ENCODE assay signal across 25 cellular contexts in genomic region chr5:65640240-65640639, GRCh38. TPM values are rescaled to one million over a fixed set of nuclear protein-coding genes. Genes with fewer than 3 reads are reported as not detected.
DNase-seq lines count a peak whose midpoint lies in the region; ATAC-seq, FAIRE-seq and TF ChIP-seq lines count a peak whose summit lies in the region.
"Had no signal": no experiment of that assay in that cellular context is flagged by ENCODE, and none has a peak within 500 bp of the region (broad histone marks: within the 10 kb centered on the region; RNA-seq: fewer than 3 reads in every experiment).

No MANE protein-coding gene starts in this region.

- WGBS in IMR-90 (ENCODE audit: extremely low coverage in 2 of 2, insufficient read length in 1 of 2), 2 experiments, result no CpG with 5 or more reads among the region's 4 CpGs
- 86% methylated on average over 4 of the region's 4 CpGs for WGBS in K562 (ENCODE audit: insufficient coverage, low coverage, missing lambda C conversion rate)
- WGBS in mesenchymal stem cell, result 92% methylated on average over 2 of the region's 4 CpGs

- peaks cover 2% of the 10 kb centered on the region; the same call in 1 of the 2 replicates for H3K9me1 ChIP-seq in IMR-90 (ENCODE audit: insufficient read depth, low read length)
- no peaks in the 10 kb centered on the region for H3K9me1 ChIP-seq in K562 (ENCODE audit: control insufficient read depth, insufficient read depth, low read length)

- dilution Hi-C loops in IMR-90 (cut with HindIII; ENCODE audit: low sequenced_read_pairs, unreplicated experiment), result no loop called here

- H3K36me3 ChIP-seq in IMR-90 (ENCODE audit: control insufficient read depth, insufficient read depth, low read length), result peaks cover 12% of the 10 kb centered on the region
- H3K36me3 ChIP-seq in K562 (ENCODE audit: control insufficient read depth, insufficient read depth, low read length), result peaks cover 31% of the 10 kb centered on the region; the same call in 2 of the 3 replicates
- peaks cover 16 to 64% of the 10 kb centered on the region in 2 experiments for H3K36me3 ChIP-seq in mesenchymal stem cell (ENCODE audit: control insufficient read depth in 1 of 2, insufficient read depth in 2 of 2, low read depth in 1 of 2, low read length in 2 of 2)
- H3K36me3 ChIP-seq in uterus, result no peaks in the 10 kb centered on the region

- POLR2A ChIA-PET in AG04450 (lab: Yijun Ruan, JAX), result interaction anchor here (0.6 kb wide), 1 partner anchor 512 kb away, joined by 4 read pairs; no protein-coding TSS in a partner anchor
- POLR2A ChIA-PET in IMR-90 (lab: Charles Lee; ENCODE audit: unreplicated experiment), result no interaction called here
- POLR2A ChIA-PET in K562 (lab: Yijun Ruan, JAX), result no interaction called here
- POLR2A ChIA-PET in HEK293T (lab: Yijun Ruan, JAX), result no interaction called here

- H3K18ac ChIP-seq in IMR-90 (ENCODE audit: low read depth, low read length) (no peak overlapping the region), mesenchymal stem cell (ENCODE audit: low read depth in 1 of 2, low read length in 2 of 2) (no peak overlapping the region)

- no peak overlapping the region for H2BK5ac ChIP-seq in IMR-90 (ENCODE audit: low read depth, low read length, poor library complexity, severe bottlenecking)
- H2BK5ac ChIP-seq in mesenchymal stem cell (ENCODE audit: low read depth, low read length, poor library complexity, severe bottlenecking), result no peak overlapping the region

- peak; percentile 60 for ATAC-seq in IMR-90 (ENCODE audit: low read depth)
- no peak for ATAC-seq in K562
- ATAC-seq: A549 had no signal

- TF ChIP-seq RAD21 in IMR-90 (IDR thresholded peaks at IDR 0.05; ENCODE audit: low read length) (no peak), K562 (CRISPR knock-in tag; conservative IDR thresholded peaks at IDR 0.05 in 1 of 2, IDR thresholded peaks at IDR 0.05 in 1 of 2) (no peak)

- DNase-seq in AG04450 (ENCODE audit: low read depth, low spot score) (peak; percentile 10), IMR-90 (peak; percentile 62), K562 (ENCODE audit: extremely low read depth in 1 of 4, low spot score in 3 of 4) (no peak), mesenchymal stem cell (peak; percentile 2), uterus (no peak), T-helper 9 cell (no peak), H54 (ENCODE audit: insufficient read length, low spot score) (no peak), HEK293T (ENCODE audit: extremely low spot score) (no peak)
- DNase-seq: BE2C; C1 segment of cervical spinal cord; CD4-positive, alpha-beta memory T cell; CD4-positive, CD25-positive, alpha-beta regulatory T cell; CD8-positive, alpha-beta memory T cell; COR-L47; DMS 273 treated with DMSO at 0.1 percent for 48 hours; DMS153; DMS53; DMS79; DND-41; EL; GF-D8 had no signal

- no peak overlapping the region for H2AFZ ChIP-seq in IMR-90 (replicated peaks; ENCODE audit: low read length, poor library complexity)
- no peak overlapping the region for H2AFZ ChIP-seq in K562 (ENCODE audit: low read depth, low read length)
- no peak overlapping the region for H2AFZ ChIP-seq in mesenchymal stem cell (ENCODE audit: low read depth, low read length)

- no peak overlapping the region for H4K5ac ChIP-seq in IMR-90 (ENCODE audit: low read depth, low read length)

- H3K23ac ChIP-seq in IMR-90 (ENCODE audit: low read depth, low read length) (no peak overlapping the region), mesenchymal stem cell (ENCODE audit: low read length in 2 of 2) (no peak overlapping the region)

- H3K79me1 ChIP-seq in IMR-90 (ENCODE audit: low read depth in 1 of 2, low read length in 2 of 2) (peaks cover 5 to 8% of the 10 kb centered on the region in 2 experiments; a peak in 3 of 4 replicates), mesenchymal stem cell (replicated peaks; ENCODE audit: low read length, poor library complexity, severe bottlenecking) (peaks cover 4% of the 10 kb centered on the region)

- intact Hi-C loops in IMR-90 (cut with micrococcal nuclease) (no loop called here), K562 (cut with micrococcal nuclease) (no loop called here), uterus (cut with DNase I; ENCODE audit: low total_unique reads) (no loop called here)

- H3K9ac ChIP-seq in IMR-90 (ENCODE audit: low read depth, low read length), result no peak overlapping the region
- no peak overlapping the region for H3K9ac ChIP-seq in K562 (ENCODE audit: insufficient read depth in 1 of 2, low read depth in 2 of 2, low read length in 2 of 2)
- H3K9ac ChIP-seq in mesenchymal stem cell (ENCODE audit: low read length), result no peak overlapping the region
- H3K9ac ChIP-seq: BLaER1 had no signal

- CTCF ChIA-PET in AG04450 (lab: Charles Lee) (no interaction called here), IMR-90 (lab: Yijun Ruan, JAX) (interaction anchor here (0.8 kb wide), 1 partner anchor 8 kb away, joined by 3 read pairs; no protein-coding TSS in a partner anchor), K562 (lab: Yijun Ruan, JAX; ENCODE audit: low intra/inter-chr PET ratio) (no interaction called here), HEK293T (lab: Yijun Ruan, JAX) (no interaction called here)

- no peak overlapping the region for H2BK12ac ChIP-seq in mesenchymal stem cell (ENCODE audit: low read length in 2 of 2)

- H4K8ac ChIP-seq in IMR-90 (ENCODE audit: low read depth in 2 of 2, low read length in 2 of 2), result no peak overlapping the region
- no peak overlapping the region for H4K8ac ChIP-seq in mesenchymal stem cell (ENCODE audit: low read length)

- no peak for TF ChIP-seq POLR2A in IMR-90 (IDR thresholded peaks at IDR 0.05; ENCODE audit: low read depth, low read length)
- no peak for TF ChIP-seq POLR2A in K562 (conservative IDR thresholded peaks at IDR 0.05)
- TF ChIP-seq POLR2A in uterus (IDR thresholded peaks at IDR 0.05), result no peak
- no peak for TF ChIP-seq POLR2A in H54 (IDR thresholded peaks at IDR 0.05; ENCODE audit: low read depth, low read length)

- H3K4me3 ChIP-seq in AG04450 (ENCODE audit: low read depth, low read length), result no peak overlapping the region
- H3K4me3 ChIP-seq in IMR-90 (ENCODE audit: insufficient read depth, low read depth, low read length), result no peak overlapping the region
- H3K4me3 ChIP-seq in K562, result no peak overlapping the region
- no peak overlapping the region for H3K4me3 ChIP-seq in mesenchymal stem cell (ENCODE audit: insufficient read depth in 1 of 2, low read depth in 1 of 2, low read length in 2 of 2)
- no peak overlapping the region for H3K4me3 ChIP-seq in uterus
- H3K4me3 ChIP-seq: A549, BLaER1 had no signal

- H3K4me1 ChIP-seq in IMR-90 (ENCODE audit: control insufficient read depth, insufficient read depth, low read length), result no peaks in the 10 kb centered on the region; the same call in 1 of the 2 replicates
- H3K4me1 ChIP-seq in K562 (replicated peaks in 1 of 2; ENCODE audit: control insufficient read depth in 2 of 2, insufficient read depth in 2 of 2, low read length in 2 of 2), result no peaks in the 10 kb centered on the region
- H3K4me1 ChIP-seq in mesenchymal stem cell (ENCODE audit: control insufficient read depth, insufficient read depth, low read depth, low read length), result no peaks in the 10 kb centered on the region
- H3K4me1 ChIP-seq in uterus, result no peaks in the 10 kb centered on the region
- H3K4me1 ChIP-seq: A549, BE2C, BLaER1 had no signal

- no peaks in the 10 kb centered on the region for H3K79me2 ChIP-seq in K562 (ENCODE audit: control insufficient read depth, insufficient read depth, low read length)

- H2AK9ac ChIP-seq in IMR-90 (replicated peaks; ENCODE audit: low read depth, low read length, poor library complexity), result no peak overlapping the region

- no peak overlapping the region for H2BK120ac ChIP-seq in IMR-90 (ENCODE audit: low read depth, low read length)
- no peak overlapping the region for H2BK120ac ChIP-seq in mesenchymal stem cell (ENCODE audit: low read depth, low read length)

- H3K14ac ChIP-seq in IMR-90 (replicated peaks; ENCODE audit: low read depth, low read length) (no peak overlapping the region), mesenchymal stem cell (ENCODE audit: low read length in 2 of 2) (no peak overlapping the region)

- H4K91ac ChIP-seq in IMR-90 (ENCODE audit: insufficient read depth, low read depth, low read length) (no peak overlapping the region), mesenchymal stem cell (ENCODE audit: low read length) (no peak overlapping the region)

- TF ChIP-seq CTCF in AG04450 (IDR thresholded peaks at IDR 0.05; ENCODE audit: low read depth, low read length) (no peak), IMR-90 (conservative IDR thresholded peaks at IDR 0.05; ENCODE audit: low read depth, low read length) (no peak), K562 (IDR thresholded peaks at IDR 0.05 in 2 of 3, conservative IDR thresholded peaks at IDR 0.05 in 1 of 3; ENCODE audit: insufficient read depth in 2 of 3, low read depth in 1 of 3, low read length in 3 of 3) (no peak), uterus (IDR thresholded peaks at IDR 0.05) (no peak)

- H3K4ac ChIP-seq in IMR-90 (ENCODE audit: low read depth, low read length) (no peak overlapping the region), mesenchymal stem cell (ENCODE audit: low read depth in 1 of 2, low read length in 2 of 2) (no peak overlapping the region)

- no peak overlapping the region for H2BK20ac ChIP-seq in IMR-90 (ENCODE audit: low read depth, low read length)

- TF ChIP-seq EP300 in K562 (IDR thresholded peaks at IDR 0.05; ENCODE audit: low read length), result no peak

- in situ Hi-C loops in IMR-90 (cut with MboI; ENCODE audit: low sequenced_read_pairs) (no loop called here), K562 (cut with MboI) (no loop called here)

- no TSS peak for BruUV-seq in IMR-90 (replicated peaks; lab: Mats Ljungman, UMichigan)
- no TSS peak for BruUV-seq in K562 (replicated peaks; lab: Mats Ljungman, UMichigan)

- H3K27ac ChIP-seq in AG04450 (ENCODE audit: low read depth, low read length) (no peak overlapping the region), IMR-90 (ENCODE audit: insufficient read depth, low read length) (no peak overlapping the region), K562 (ENCODE audit: extremely low read depth, low read depth, low read length) (no peak overlapping the region), mesenchymal stem cell (ENCODE audit: low read length, poor library complexity, severe bottlenecking) (no peak overlapping the region), uterus (no peak overlapping the region)
- H3K27ac ChIP-seq: A549, BLaER1 had no signal

- FAIRE-seq in K562 (lab: Jason Lieb, UNC) (no peak), H54 (lab: Jason Lieb, UNC) (no peak)
- FAIRE-seq: A549, GM12891, GM19239 had no signal

- H4K20me1 ChIP-seq in IMR-90 (ENCODE audit: insufficient read depth, low read length), result no peaks in the 10 kb centered on the region
- H4K20me1 ChIP-seq in K562 (replicated peaks; ENCODE audit: control insufficient read depth, insufficient read depth, low read length), result no peaks in the 10 kb centered on the region
- H4K20me1 ChIP-seq: BLaER1 had no signal

- no peak overlapping the region for H2BK15ac ChIP-seq in IMR-90 (ENCODE audit: low read depth, low read length)
- H2BK15ac ChIP-seq in mesenchymal stem cell (ENCODE audit: low read depth, poor library complexity, severe bottlenecking), result no peak overlapping the region

- no peaks in the 10 kb centered on the region for H3K27me3 ChIP-seq in AG04450 (ENCODE audit: control insufficient read depth, insufficient read depth, low read length)
- H3K27me3 ChIP-seq in IMR-90 (ENCODE audit: control insufficient read depth, insufficient read depth, low read length), result no peaks in the 10 kb centered on the region
- H3K27me3 ChIP-seq in K562 (ENCODE audit: control insufficient read depth in 2 of 2, insufficient read depth in 2 of 2, low read length in 2 of 2), result no peaks in the 10 kb centered on the region
- no peaks in the 10 kb centered on the region for H3K27me3 ChIP-seq in mesenchymal stem cell (ENCODE audit: control insufficient read depth in 1 of 2, insufficient read depth in 1 of 2, low read length in 2 of 2)
- no peaks in the 10 kb centered on the region for H3K27me3 ChIP-seq in uterus
- H3K27me3 ChIP-seq: BE2C, BLaER1 had no signal

- no peak overlapping the region for H2AK5ac ChIP-seq in IMR-90 (ENCODE audit: low read depth, low read length)
- H2AK5ac ChIP-seq in mesenchymal stem cell (ENCODE audit: low read length, severe bottlenecking), result no peak overlapping the region

- H3K56ac ChIP-seq in IMR-90 (ENCODE audit: extremely low read depth, insufficient read depth, low read length), result no peak overlapping the region

- H3K9me3 ChIP-seq in AG04450 (ENCODE audit: control insufficient read depth, insufficient read depth, low read length), result no peaks in the 10 kb centered on the region
- H3K9me3 ChIP-seq in IMR-90 (ENCODE audit: control insufficient read depth, insufficient read depth, low read length), result no peaks in the 10 kb centered on the region
- no peaks in the 10 kb centered on the region; the same call in 1 of the 2 replicates for H3K9me3 ChIP-seq in K562 (replicated peaks; ENCODE audit: control insufficient read depth, insufficient read depth, low read depth, low read length)
- H3K9me3 ChIP-seq in mesenchymal stem cell (ENCODE audit: control insufficient read depth, low read length), result no peaks in the 10 kb centered on the region
- H3K9me3 ChIP-seq in uterus, result no peaks in the 10 kb centered on the region
- H3K9me3 ChIP-seq: A549, BE2C, BLaER1 had no signal

- no peak overlapping the region for H3K4me2 ChIP-seq in IMR-90 (ENCODE audit: low read depth, low read length)
- no peak overlapping the region for H3K4me2 ChIP-seq in K562 (ENCODE audit: insufficient read depth, low read length)
- no peak overlapping the region for H3K4me2 ChIP-seq in mesenchymal stem cell (ENCODE audit: low read length, poor library complexity, severe bottlenecking)
- H3K4me2 ChIP-seq: A549, BLaER1 had no signal

RNA-seq across cellular contexts. Expression of gene SHLD3, which starts 15.4 kb away (rescaled TPM):
- polyA plus RNA-seq in AG04450 (2011; rRNA removed), result 2.2 and 3.8 TPM in 2 replicates
- polyA minus RNA-seq in AG04450 (2011; rRNA and poly(A)+ RNA removed), result 1.7 and 3.2 TPM in 2 replicates
- 2.5 and 3.9 TPM in 2 replicates for total RNA-seq in IMR-90 (2012; rRNA removed)
- 1.6 and 1.7 TPM in 2 replicates for polyA plus RNA-seq in IMR-90 (2012; rRNA removed)
- 0.18 and 0.41 TPM in 2 replicates for polyA plus RNA-seq in IMR-90 (2012; cell fraction: cytosol; rRNA removed)
- polyA plus RNA-seq in IMR-90 (2012; cell fraction: nucleus; rRNA removed; ENCODE audit: low replicate concordance), result 0.08 and 1.3 TPM in 2 replicates
- total RNA-seq in K562 (2011; cell fraction: chromatin; rRNA removed; ENCODE audit: low replicate concordance), result 4.5 and 25.4 TPM in 2 replicates
- 2.8 and 3.0 TPM in 2 replicates for total RNA-seq in K562 (2011; cell fraction: nucleolus; rRNA removed)
- total RNA-seq in K562 (2011; cell fraction: nucleoplasm; rRNA removed), result 6.5 and 9.8 TPM in 2 replicates
- 3.0 and 4.8 TPM in 2 replicates for total RNA-seq in K562 (2014; rRNA removed)
- 8.4 and 9.4 TPM in 2 replicates for total RNA-seq in K562 (2014; rRNA removed; fragmentation: Illumina TruSeq; extraction: Trizol)
- 8.1 and 8.7 TPM in 2 replicates for total RNA-seq in K562 (2015; rRNA removed; fragmentation: Illumina TruSeq; extraction: Trizol)
- 4.7 and 4.8 TPM in 2 replicates for total RNA-seq in K562 (2021)
- 6.6 and 8.5 TPM in 2 replicates for polyA plus RNA-seq in K562 (2011; rRNA removed)
- polyA plus RNA-seq in K562 (2011; cell fraction: cytosol; rRNA removed), result 1.1 and 2.4 TPM in 2 replicates
- polyA plus RNA-seq in K562 (2011; cell fraction: nucleus; rRNA removed), result 1.4 and 3.2 TPM in 2 replicates
- polyA plus RNA-seq in K562 (2012), result 4.3 and 4.8 TPM in 2 replicates
- polyA plus RNA-seq in K562 (2014; fragmentation: Illumina TruSeq; extraction: Trizol), result 8.6 and 9.5 TPM in 2 replicates
- polyA plus RNA-seq in K562 (2014; fragmentation: Nextera tagmentation; extraction: Ambion mirVana), result 10 to 100 TPM; 12.1 to 14.5 TPM
- 8.3 and 8.6 TPM in 2 replicates for polyA plus RNA-seq in K562 (2014; rRNA removed)
- polyA minus RNA-seq in K562 (2011; rRNA and poly(A)+ RNA removed), result 8.3 and 10.3 TPM in 2 replicates
- 1.1 and 1.5 TPM in 2 replicates for polyA minus RNA-seq in K562 (2011; cell fraction: cytosol; rRNA and poly(A)+ RNA removed)
- 4.0 and 8.0 TPM in 2 replicates for polyA minus RNA-seq in K562 (2011; cell fraction: nucleus; rRNA and poly(A)+ RNA removed)
- polyA plus RNA-seq in mesenchymal stem cell (2013, experiment 1 of 2), result 2.2 TPM
- 2.2 TPM for polyA plus RNA-seq in mesenchymal stem cell (2013, experiment 2 of 2)
- 1 to 10 TPM in 3 of 4 donors, under 1 TPM in 1; 0.77 to 5.6 (median 4.1) TPM for total RNA-seq in uterus

RNA-seq across cellular contexts. Expression of gene TRAPPC13, which starts 15.4 kb away (rescaled TPM):
- polyA plus RNA-seq in AG04450 (2011; rRNA removed) (21.1 and 26.5 TPM in 2 replicates), IMR-90 (2012; rRNA removed) (9.6 and 10.1 TPM in 2 replicates), K562 (2011; rRNA removed) (35.3 and 43.8 TPM in 2 replicates), K562 (2014; fragmentation: Illumina TruSeq; extraction: Trizol) (19.6 and 22.4 TPM in 2 replicates), K562 (2014; fragmentation: Nextera tagmentation; extraction: Ambion mirVana) (10 to 100 TPM; 30.7 to 32.9 TPM), K562 (2014; rRNA removed) (24.0 and 24.5 TPM in 2 replicates)
- 10.9 and 12.8 TPM in 2 replicates for polyA minus RNA-seq in AG04450 (2011; rRNA and poly(A)+ RNA removed)
- total RNA-seq in IMR-90 (2012; rRNA removed) (17.2 and 26.7 TPM in 2 replicates), K562 (2014; rRNA removed) (13.3 and 17.0 TPM in 2 replicates), K562 (2014; rRNA removed; fragmentation: Illumina TruSeq; extraction: Trizol) (30.9 and 36.2 TPM in 2 replicates), K562 (2015; rRNA removed; fragmentation: Illumina TruSeq; extraction: Trizol) (21.9 and 22.2 TPM in 2 replicates), K562 (2021) (16.2 and 17.3 TPM in 2 replicates), uterus (10 to 100 TPM; 13.8 to 48.9 (median 33.6) TPM)
- polyA plus RNA-seq in IMR-90 (2012; cell fraction: cytosol; rRNA removed), result 1.1 and 1.7 TPM in 2 replicates
- polyA plus RNA-seq in IMR-90 (2012; cell fraction: nucleus; rRNA removed; ENCODE audit: low replicate concordance), result 2.7 and 25.9 TPM in 2 replicates
- total RNA-seq in K562 (2011; cell fraction: chromatin; rRNA removed; ENCODE audit: low replicate concordance), result 12.8 and 32.0 TPM in 2 replicates
- 3.8 and 4.5 TPM in 2 replicates for total RNA-seq in K562 (2011; cell fraction: nucleolus; rRNA removed)
- total RNA-seq in K562 (2011; cell fraction: nucleoplasm; rRNA removed), result 8.4 and 14.3 TPM in 2 replicates
- polyA plus RNA-seq in K562 (2011; cell fraction: cytosol; rRNA removed), result 4.2 and 7.8 TPM in 2 replicates
- polyA plus RNA-seq in K562 (2011; cell fraction: nucleus; rRNA removed), result 12.2 and 18.4 TPM in 2 replicates
- 13.8 and 15.4 TPM in 2 replicates for polyA plus RNA-seq in K562 (2012)
- 28.9 and 30.8 TPM in 2 replicates for polyA minus RNA-seq in K562 (2011; rRNA and poly(A)+ RNA removed)
- 6.2 and 9.4 TPM in 2 replicates for polyA minus RNA-seq in K562 (2011; cell fraction: cytosol; rRNA and poly(A)+ RNA removed)
- polyA minus RNA-seq in K562 (2011; cell fraction: nucleus; rRNA and poly(A)+ RNA removed), result 4.8 and 7.3 TPM in 2 replicates
- 11.8 TPM for polyA plus RNA-seq in mesenchymal stem cell (2013, experiment 1 of 2)
- polyA plus RNA-seq in mesenchymal stem cell (2013, experiment 2 of 2), result 13.7 TPM

RNA-seq across cellular contexts. Expression of gene TRIM23, which starts 16.1 kb away (rescaled TPM):
- polyA plus RNA-seq in AG04450 (2011; rRNA removed) (12.6 and 13.8 TPM in 2 replicates), IMR-90 (2012; rRNA removed) (3.7 and 4.1 TPM in 2 replicates), K562 (2011; rRNA removed) (4.6 and 6.1 TPM in 2 replicates), K562 (2014; fragmentation: Illumina TruSeq; extraction: Trizol) (3.7 and 4.1 TPM in 2 replicates), K562 (2014; fragmentation: Nextera tagmentation; extraction: Ambion mirVana) (1 to 10 TPM; 2.4 to 2.6 TPM), K562 (2014; rRNA removed) (2.7 and 3.5 TPM in 2 replicates)
- polyA minus RNA-seq in AG04450 (2011; rRNA and poly(A)+ RNA removed), result 23.4 and 28.2 TPM in 2 replicates
- total RNA-seq in IMR-90 (2012; rRNA removed) (28.9 and 33.1 TPM in 2 replicates), K562 (2014; rRNA removed) (5.2 and 8.5 TPM in 2 replicates), K562 (2014; rRNA removed; fragmentation: Illumina TruSeq; extraction: Trizol) (6.3 and 8.5 TPM in 2 replicates), K562 (2015; rRNA removed; fragmentation: Illumina TruSeq; extraction: Trizol) (4.3 and 4.9 TPM in 2 replicates), K562 (2021) (5.6 and 5.9 TPM in 2 replicates), uterus (10 to 100 TPM in 2 of 4 donors, 1 to 10 TPM in 2; 8.2 to 56.5 (median 14.8) TPM)
- polyA plus RNA-seq in IMR-90 (2012; cell fraction: cytosol; rRNA removed), result 1.3 and 2.4 TPM in 2 replicates
- polyA plus RNA-seq in IMR-90 (2012; cell fraction: nucleus; rRNA removed; ENCODE audit: low replicate concordance), result 1.2 and 4.6 TPM in 2 replicates
- 14.1 and 17.5 TPM in 2 replicates for total RNA-seq in K562 (2011; cell fraction: chromatin; rRNA removed; ENCODE audit: low replicate concordance)
- 4.7 and 5.8 TPM in 2 replicates for total RNA-seq in K562 (2011; cell fraction: nucleolus; rRNA removed)
- total RNA-seq in K562 (2011; cell fraction: nucleoplasm; rRNA removed), result 9.1 and 9.5 TPM in 2 replicates
- polyA plus RNA-seq in K562 (2011; cell fraction: cytosol; rRNA removed), result 3.0 and 3.6 TPM in 2 replicates
- polyA plus RNA-seq in K562 (2011; cell fraction: nucleus; rRNA removed), result 8.9 and 9.7 TPM in 2 replicates
- 3.1 and 3.4 TPM in 2 replicates for polyA plus RNA-seq in K562 (2012)
- polyA minus RNA-seq in K562 (2011; rRNA and poly(A)+ RNA removed), result 20.7 and 25.4 TPM in 2 replicates
- polyA minus RNA-seq in K562 (2011; cell fraction: cytosol; rRNA and poly(A)+ RNA removed), result 4.3 and 6.7 TPM in 2 replicates
- polyA minus RNA-seq in K562 (2011; cell fraction: nucleus; rRNA and poly(A)+ RNA removed), result 13.6 and 22.2 TPM in 2 replicates
- 5.7 TPM for polyA plus RNA-seq in mesenchymal stem cell (2013, experiment 1 of 2)
- polyA plus RNA-seq in mesenchymal stem cell (2013, experiment 2 of 2), result 6.1 TPM

Comparison
In these comparisons a context has a peak if more than half of its experiments do, and no peak if none do; other contexts are left out.
1. DNase-seq: peak in AG04450 (single experiment), IMR-90 (single experiment) and mesenchymal stem cell (single experiment); none in K562 (0 of 4), uterus (0 of 2), T-helper 9 cell (single experiment), H54 (single experiment) and HEK293T (single experiment).